10 cellular contexts compared by ENCODE assay signal in the genomic region with DNA sequence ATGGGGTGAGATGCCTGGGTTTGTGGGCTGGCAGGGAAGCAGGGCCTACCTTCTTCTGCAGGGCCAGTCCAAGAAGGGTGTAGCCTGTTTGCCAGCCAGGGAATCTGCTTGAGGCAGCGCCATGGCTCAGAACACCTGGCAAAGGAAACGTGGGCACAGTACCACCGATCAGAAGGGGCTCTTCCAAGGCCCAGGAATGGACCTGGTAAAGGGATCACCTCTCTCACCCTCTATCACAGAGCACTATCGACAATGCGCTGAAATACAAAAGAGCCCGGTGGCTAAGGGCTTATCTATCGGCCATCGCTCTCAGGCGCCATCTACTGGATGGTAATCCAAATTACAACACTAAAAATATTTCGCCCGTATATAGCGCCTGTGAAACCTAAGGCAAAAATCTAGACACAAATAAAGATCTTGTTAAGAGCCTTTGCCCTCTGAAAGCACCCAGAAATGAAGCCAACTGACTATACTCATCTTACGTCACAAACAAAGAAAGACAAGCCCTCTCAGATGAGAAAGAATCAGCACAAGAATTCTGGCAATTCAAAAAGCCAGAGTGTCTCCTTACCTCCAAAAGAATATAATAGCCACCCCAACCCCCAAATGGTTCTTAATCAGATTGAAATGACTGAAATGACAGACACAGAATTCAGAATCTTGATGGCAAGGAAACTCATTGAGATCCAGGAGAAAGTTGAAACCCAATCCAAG.
DNase-seq lines count a peak whose midpoint lies in the region; ATAC-seq, FAIRE-seq and TF ChIP-seq lines count a peak whose summit lies in the region.
"Had no signal": no experiment of that assay in that cellular context is flagged by ENCODE, and none has a peak within 500 bp of the region (broad histone marks: within the 10 kb centered on the region; RNA-seq: fewer than 3 reads in every experiment).

No MANE protein-coding gene starts in this region.

- no peaks in the 10 kb centered on the region for H3K9me3 Mint-ChIP-seq in natural killer cell

- intact Hi-C loops in natural killer cell (cut with micrococcal nuclease) = loop anchor here (1.0 kb wide), 1 partner anchor 197 kb away; no protein-coding TSS in a partner anchor

- H3K4me3 ChIP-seq in cardiac fibroblast (replicated peaks in 1 of 2; ENCODE audit: low read depth in 2 of 2, low read length in 2 of 2) = no peak overlapping the region

- ATAC-seq in HG02623 (IDR thresholded peaks at IDR 0.05; ENCODE audit: unreplicated experiment) (peak; percentile 71), natural killer cell (peak; percentile 54 to 73 (median 64)), HG03571 (IDR thresholded peaks at IDR 0.05; ENCODE audit: unreplicated experiment) (no peak)

- H3K27ac ChIP-seq in RWPE1 = no peak overlapping the region

- no peaks in the 10 kb centered on the region for H3K4me1 Mint-ChIP-seq in natural killer cell

- H3K36me3 Mint-ChIP-seq in natural killer cell = no peaks in the 10 kb centered on the region

- no peak overlapping the region for H3K4me3 Mint-ChIP-seq in natural killer cell

- H3K27ac Mint-ChIP-seq in natural killer cell = no peak overlapping the region

- DNase-seq in DMS 273 (lab: John Stamatoyannopoulos, UW; ENCODE audit: unreplicated experiment) = peak; percentile 42
- no peak for DNase-seq in DMS 273 treated with DMSO at 0.1 percent for 48 hours (lab: John Stamatoyannopoulos, UW)
- peak; percentile 36 for DNase-seq in RWPE1 (ENCODE audit: low spot score)
- peak; percentile 30 to 37 for DNase-seq in cardiac fibroblast (ENCODE audit: low read depth in 2 of 2)
- peak; percentile 16 for DNase-seq in natural killer cell
- no peak for DNase-seq in HTR-8/SVneo (ENCODE audit: insufficient read length, low spot score)

- TF ChIP-seq CTCF in RWPE1 (conservative IDR thresholded peaks at IDR 0.05; ENCODE audit: low read depth) = peak; percentile 39
- TF ChIP-seq CTCF in cardiac fibroblast (IDR thresholded peaks at IDR 0.05; ENCODE audit: low read depth, low read length) = peak; percentile 60
- peak; percentile 64 for TF ChIP-seq CTCF in natural killer cell (IDR thresholded peaks at IDR 0.05)

- FAIRE-seq in HTR-8/SVneo (lab: Jason Lieb, UNC) = no peak
- FAIRE-seq: A204.1, colon had no signal

- POLR2A ChIA-PET in RWPE1 (lab: Yijun Ruan, JAX; ENCODE audit: low non-redundant PET) = no interaction called here

- H3K27me3 Mint-ChIP-seq in natural killer cell (ENCODE audit: low read depth in 2 of 2) = peaks cover 14 to 36% of the 10 kb centered on the region in 2 donors

- CTCF ChIA-PET in RWPE1 (lab: Yijun Ruan, JAX) = interaction anchor here (0.7 to 1.7 kb wide), 2 partner anchors 9 to 198 kb away, joined by 4 read pairs; no protein-coding TSS in a partner anchor

Comparison
In these comparisons a context has a peak if more than half of its experiments do, and no peak if none do; other contexts are left out.
1. DNase-seq: peak in DMS 273 (single experiment), RWPE1 (single experiment), cardiac fibroblast (2 of 2) and natural killer cell (single experiment); none in DMS 273 treated with DMSO at 0.1 percent for 48 hours (single experiment) and HTR-8/SVneo (single experiment).
2. Peak in every context shown above with its lines, with median percentiles within 50 percentile points of each other: CTCF ChIP-seq.